10 cellular contexts compared by ENCODE assay signal in the genomic region with DNA sequence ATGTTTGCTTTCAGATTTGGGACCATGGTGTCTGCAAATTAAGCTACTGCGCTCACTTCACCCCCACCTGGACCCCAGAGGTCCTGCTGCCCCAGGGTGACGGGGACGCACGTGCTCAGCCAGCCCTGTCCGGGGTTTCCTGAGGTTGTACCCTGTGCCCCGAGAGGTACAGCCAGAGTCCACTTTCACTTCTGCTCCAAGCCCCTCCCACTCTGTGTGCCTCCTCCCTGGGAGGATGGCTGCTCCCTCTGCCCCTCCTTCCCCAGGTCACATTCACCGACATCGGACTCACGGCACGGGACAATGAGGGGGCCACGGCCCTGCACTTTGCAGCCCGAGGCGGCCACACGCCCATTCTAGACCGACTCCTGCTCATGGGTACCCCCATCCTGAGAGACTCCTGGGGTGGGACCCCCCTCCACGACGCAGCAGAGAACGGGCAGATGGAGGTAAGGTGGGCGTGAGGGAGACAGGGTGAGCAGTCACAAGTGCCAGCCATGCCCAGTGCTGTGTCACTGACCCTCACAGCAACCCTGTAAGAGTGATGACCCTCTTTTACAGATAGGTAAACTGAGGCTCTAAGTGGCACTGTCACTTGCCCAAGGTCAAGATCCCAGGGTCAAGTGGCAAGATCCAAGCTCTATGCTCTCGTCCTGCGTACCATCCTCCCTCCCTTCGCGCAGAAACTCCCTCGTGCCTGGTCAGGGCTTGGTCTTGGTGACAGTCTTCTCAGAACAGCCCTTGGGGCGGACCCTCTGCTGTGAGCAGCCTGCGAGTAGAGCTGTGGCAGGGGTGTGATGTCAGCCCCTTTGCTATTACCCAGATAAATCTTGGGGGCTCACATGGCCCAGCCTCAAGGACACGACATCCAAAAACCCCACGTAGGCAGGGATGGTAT. TPM values are rescaled to one million over a fixed set of nuclear protein-coding genes. Genes with fewer than 3 reads are reported as not detected.
A peak's percentile ranks its signal among the peaks of the same experiment; 100 is the strongest.
DNase-seq lines count a peak whose midpoint lies in the region; ATAC-seq, FAIRE-seq and TF ChIP-seq lines count a peak whose summit lies in the region.
"Had no signal": no experiment of that assay in that cellular context is flagged by ENCODE, and none has a peak within 500 bp of the region (broad histone marks: within the 10 kb centered on the region; RNA-seq: fewer than 3 reads in every experiment).

No MANE protein-coding gene starts in this region.

- no peaks in the 10 kb centered on the region for H3K27me3 Mint-ChIP-seq in activated T-cell treated with anti-CD3 and anti-CD28 coated beads, Interleukin-2, amount 50 U/mL, for 72 hours (ENCODE audit: low read depth)
- H3K27me3 Mint-ChIP-seq: brain had no signal

- BruUV-seq in HepG2 (replicated peaks; lab: Mats Ljungman, UMichigan), result no TSS peak

- no peaks in the 10 kb centered on the region for H3K9me3 ChIP-seq in HepG2 (ENCODE audit: low read length)
- peaks cover 0 to 11% (median 5%) of the 10 kb centered on the region in 4 donors for H3K9me3 ChIP-seq in esophagus muscularis mucosa

- H3K27ac Mint-ChIP-seq in activated T-cell treated with anti-CD3 and anti-CD28 coated beads, Interleukin-2, amount 50 U/mL, for 72 hours, result no peak overlapping the region

- H3K27ac ChIP-seq in HepG2 (ENCODE audit: extremely low read length, insufficient read depth, low read length), result no peak overlapping the region
- H3K27ac ChIP-seq in esophagus muscularis mucosa (replicated peaks in 1 of 4), result no peak overlapping the region
- H3K27ac ChIP-seq: parathyroid adenoma had no signal

- H3K4me1 ChIP-seq in HepG2 (ENCODE audit: insufficient read depth, low read length) (peaks cover 49% of the 10 kb centered on the region), esophagus muscularis mucosa (peaks cover 0 to 11% (median 8%) of the 10 kb centered on the region in 4 donors)
- H3K4me1 ChIP-seq: parathyroid adenoma had no signal

- TF ChIP-seq CTCF in NB4 (IDR thresholded peaks at IDR 0.05; ENCODE audit: low read depth, low read length) (no peak), HepG2 (CRISPR knock-in tag; IDR thresholded peaks at IDR 0.05) (no peak), esophagus muscularis mucosa (IDR thresholded peaks at IDR 0.05) (no peak)

- CTCF ChIA-PET in HepG2 (lab: Yijun Ruan, JAX; ENCODE audit: low intra/inter-chr PET ratio, low total read pairs), result interaction anchor here (1.5 kb wide), 1 partner anchor 249 kb away, joined by 5 read pairs; no protein-coding TSS in a partner anchor

- TF ChIP-seq RAD21 in HepG2 (CRISPR knock-in tag; IDR thresholded peaks at IDR 0.05), result no peak

- H3K27me3 ChIP-seq in HepG2 (ENCODE audit: control insufficient read depth in 1 of 2, insufficient read depth in 2 of 2, low read length in 2 of 2), result peaks cover 9 to 32% of the 10 kb centered on the region in 2 experiments
- H3K27me3 ChIP-seq in esophagus muscularis mucosa, result no peaks in the 10 kb centered on the region

- DNase-seq in GM12891 (ENCODE audit: insufficient read length, low spot score) (peak; percentile 84), NB4 (ENCODE audit: low read depth) (peak; percentile 50), HepG2 (ENCODE audit: low spot score) (peak; percentile 81), kidney glomerular epithelial cell (lab: John Stamatoyannopoulos, UW) (no peak), esophagus muscularis mucosa (ENCODE audit: extremely low spot score) (no peak)
- DNase-seq in activated CD4-positive, alpha-beta T cell treated with anti-CD3 and anti-CD28 coated beads, Interleukin-2, amount 50 U/mL, for 1 hour, result no peak
- no peak for DNase-seq in activated T-cell treated with anti-CD3 and anti-CD28 coated beads, Interleukin-2, amount 50 U/mL, for 72 hours

- POLR2A ChIA-PET in HepG2 (lab: Yijun Ruan, JAX), result interaction anchor here (3.2 kb wide), 1 partner anchor 47 kb away, joined by 18 read pairs; a partner anchor contains a TSS

- ATAC-seq in GM21526 (IDR thresholded peaks at IDR 0.05; ENCODE audit: low FRiP score, unreplicated experiment) (peak; percentile 70), HepG2 (peak; percentile 78)
- ATAC-seq in activated T-cell treated with anti-CD3 and anti-CD28 coated beads, Interleukin-2, amount 50 U/mL, for 72 hours (replicated peaks in 1 of 2), result no peak

- no peak for TF ChIP-seq POLR2A in GM12891 (IDR thresholded peaks at IDR 0.05; ENCODE audit: low read depth, low read length)
- TF ChIP-seq POLR2A in NB4 (IDR thresholded peaks at IDR 0.05; ENCODE audit: extremely low read depth, insufficient read length), result no peak
- TF ChIP-seq POLR2A in HepG2 (IDR thresholded peaks at IDR 0.05; ENCODE audit: insufficient read depth in 1 of 2, low read depth in 2 of 2, low read length in 2 of 2), result peak in 1 of 2 experiments; percentile 52; a peak in 1 of 4 replicates
- TF ChIP-seq POLR2A in esophagus muscularis mucosa (IDR thresholded peaks at IDR 0.05; ENCODE audit: low read depth), result no peak

- FAIRE-seq in GM12891 (lab: Jason Lieb, UNC) (peak; percentile 99), HepG2 (lab: Jason Lieb, UNC) (peak; percentile 56)

- H3K36me3 ChIP-seq in HepG2 (replicated peaks in 1 of 2; ENCODE audit: control insufficient read depth in 1 of 2, insufficient read depth in 2 of 2, low read length in 2 of 2) (no peaks in the 10 kb centered on the region), esophagus muscularis mucosa (no peaks in the 10 kb centered on the region)

- H2AFZ ChIP-seq in HepG2 (ENCODE audit: low read length), result no peak overlapping the region
- H2AFZ ChIP-seq: parathyroid adenoma had no signal

- no peaks in the 10 kb centered on the region for H3K4me1 Mint-ChIP-seq in activated T-cell treated with anti-CD3 and anti-CD28 coated beads, Interleukin-2, amount 50 U/mL, for 72 hours (ENCODE audit: low read depth)

- H4K20me1 ChIP-seq in HepG2 (ENCODE audit: insufficient read depth, low read length), result no peaks in the 10 kb centered on the region

- TF ChIP-seq EP300 in HepG2 (IDR thresholded peaks at IDR 0.05; ENCODE audit: low read depth in 2 of 2, low read length in 2 of 2) (no peak), HepG2 (CRISPR knock-in tag; IDR thresholded peaks at IDR 0.05; ENCODE audit: borderline replicate concordance) (no peak), esophagus muscularis mucosa (IDR thresholded peaks at IDR 0.05) (no peak)

- H3K36me3 Mint-ChIP-seq in activated T-cell treated with anti-CD3 and anti-CD28 coated beads, Interleukin-2, amount 50 U/mL, for 72 hours (ENCODE audit: insufficient read depth in 2 of 2), result peaks cover 0 to 3% of the 10 kb centered on the region in 2 donors
- H3K36me3 Mint-ChIP-seq: brain had no signal

- no peak overlapping the region for H3K4me3 ChIP-seq in NB4 (ENCODE audit: low read depth, low read length)
- peak overlapping the region; percentile 52 to 73 (median 53) for H3K4me3 ChIP-seq in HepG2 (replicated peaks in 1 of 3; ENCODE audit: insufficient read depth in 1 of 3, low read depth in 2 of 3, low read length in 3 of 3)
- H3K4me3 ChIP-seq in esophagus muscularis mucosa, result no peak overlapping the region

- H3K4me3 Mint-ChIP-seq in activated T-cell treated with anti-CD3 and anti-CD28 coated beads, Interleukin-2, amount 50 U/mL, for 72 hours, result no peak overlapping the region
- H3K4me3 Mint-ChIP-seq: brain had no signal

- 32% methylated on average over 28 of the region's 28 CpGs for WGBS in HepG2 (ENCODE audit: low lambda C conversion rate)
- WGBS in esophagus muscularis mucosa, result 88% methylated on average over 17 of the region's 28 CpGs

- H3K4me2 ChIP-seq in HepG2 (ENCODE audit: low read depth, low read length), result peak overlapping the region; percentile 95

- H3K79me2 ChIP-seq in HepG2 (ENCODE audit: insufficient read depth, low read length), result no peaks in the 10 kb centered on the region
- H3K79me2 ChIP-seq: parathyroid adenoma had no signal

- intact Hi-C loops in HepG2 (cut with micrococcal nuclease; ENCODE audit: unreplicated experiment), result loop anchor here (1.0 to 5.0 kb wide), 4 partner anchors 47 to 249 kb away; a partner anchor contains a TSS
- intact Hi-C loops in esophagus muscularis mucosa (cut with DNase I), result no loop called here

- in situ Hi-C loops in HepG2 (cut with HindIII; ENCODE audit: extremely low pct_ligation_motif_present, low pct_unique_long_range_greater_than_20kb), result loop anchor here (5.0 kb wide), 1 partner anchor 250 kb away; a partner anchor contains a TSS

- peaks cover under 1 to 2% of the 10 kb centered on the region in 2 donors for H3K9me3 Mint-ChIP-seq in activated T-cell treated with anti-CD3 and anti-CD28 coated beads, Interleukin-2, amount 50 U/mL, for 72 hours

- peak overlapping the region; percentile 50; the same call in 1 of the 2 replicates for H3K9ac ChIP-seq in HepG2 (ENCODE audit: insufficient read depth, low read depth, low read length)
- H3K9ac ChIP-seq: parathyroid adenoma had no signal

RNA-seq across cellular contexts. Expression of a gene that starts 7.6 kb away (rescaled TPM):
- 1.2 TPM for polyA plus RNA-seq in GM12891 (2012; ENCODE audit: low read depth, missing spikeins)
- total RNA-seq in HepG2 (2016; rRNA removed; fragmentation: Illumina TruSeq; extraction: Trizol) (0.35 and 0.80 TPM in 2 replicates), esophagus muscularis mucosa (1 to 10 TPM in 1 of 4 donors, under 1 TPM in 2, not detected in 1; 0.78 to 1.3 (median 0.83) TPM)
- total RNA-seq in HepG2 (2016; cell fraction: cytosol; rRNA removed; fragmentation: Illumina TruSeq; extraction: Trizol; ENCODE audit: low read depth), result 0.09 TPM in 1 of 2 replicates, not detected in the other
- total RNA-seq in HepG2 (2016; cell fraction: insoluble cytoplasmic fraction; rRNA removed; fragmentation: Illumina TruSeq; extraction: Trizol), result 0.51 and 1.2 TPM in 2 replicates
- total RNA-seq in HepG2 (2016; cell fraction: membrane; rRNA removed; fragmentation: Illumina TruSeq; extraction: Trizol), result 0.34 and 0.38 TPM in 2 replicates
- 0.47 and 0.62 TPM in 2 replicates for total RNA-seq in HepG2 (2016; cell fraction: nucleus; rRNA removed; fragmentation: Illumina TruSeq; extraction: Trizol)
- polyA plus RNA-seq in HepG2 (2011; rRNA removed), result 0.42 and 0.45 TPM in 2 replicates
- polyA plus RNA-seq in HepG2 (2011; cell fraction: cytosol; rRNA removed), result 0.29 and 0.58 TPM in 2 replicates
- polyA plus RNA-seq in HepG2 (2011; cell fraction: nucleus; rRNA removed), result 2.1 TPM in 2 replicates
- 0.66 and 0.68 TPM in 2 replicates for polyA plus RNA-seq in HepG2 (2012)
- polyA plus RNA-seq in HepG2 (2016; cell fraction: cytosol; fragmentation: Illumina TruSeq; extraction: Trizol; ENCODE audit: low read depth), result 0.03 and 0.12 TPM in 2 replicates
- polyA plus RNA-seq in HepG2 (2016; cell fraction: insoluble cytoplasmic fraction; fragmentation: Illumina TruSeq; extraction: Trizol; ENCODE audit: low read depth), result 0.39 and 0.45 TPM in 2 replicates
- polyA plus RNA-seq in HepG2 (2016; cell fraction: membrane; fragmentation: Illumina TruSeq; extraction: Trizol; ENCODE audit: low read depth), result 0.17 and 0.19 TPM in 2 replicates
- polyA plus RNA-seq in HepG2 (2016; cell fraction: nucleus; fragmentation: Illumina TruSeq; extraction: Trizol; ENCODE audit: insufficient read depth, low read depth), result 0.68 and 1.8 TPM in 2 replicates
- polyA minus RNA-seq in HepG2 (2011; rRNA and poly(A)+ RNA removed; ENCODE audit: low replicate concordance), result 0.05 and 1.2 TPM in 2 replicates
- polyA minus RNA-seq in HepG2 (2011; cell fraction: cytosol; rRNA and poly(A)+ RNA removed), result 0.40 and 0.53 TPM in 2 replicates
- 0.39 and 0.50 TPM in 2 replicates for polyA minus RNA-seq in HepG2 (2011; cell fraction: nucleus; rRNA and poly(A)+ RNA removed)
- total RNA-seq in activated T-cell treated with anti-CD3 and anti-CD28 coated beads, Interleukin-2, amount 50 U/mL, for 72 hours, result under 1 TPM; 0.07 to 0.19 TPM

RNA-seq across cellular contexts. Expression of a gene that starts 30.7 kb away (rescaled TPM):
- polyA plus RNA-seq in GM12891 (2012; ENCODE audit: low read depth, missing spikeins), result not detected
- total RNA-seq in HepG2 (2016; rRNA removed; fragmentation: Illumina TruSeq; extraction: Trizol) (not detected in 2 replicates), esophagus muscularis mucosa (1 to 10 TPM; 1.2 to 8.0 (median 4.4) TPM)
- total RNA-seq in HepG2 (2016; cell fraction: cytosol; rRNA removed; fragmentation: Illumina TruSeq; extraction: Trizol; ENCODE audit: low read depth), result not detected in 2 replicates
- total RNA-seq in HepG2 (2016; cell fraction: insoluble cytoplasmic fraction; rRNA removed; fragmentation: Illumina TruSeq; extraction: Trizol), result not detected in 2 replicates
- total RNA-seq in HepG2 (2016; cell fraction: membrane; rRNA removed; fragmentation: Illumina TruSeq; extraction: Trizol), result not detected in 2 replicates
- not detected in 2 replicates for total RNA-seq in HepG2 (2016; cell fraction: nucleus; rRNA removed; fragmentation: Illumina TruSeq; extraction: Trizol)
- 0.05 and 0.07 TPM in 2 replicates for polyA plus RNA-seq in HepG2 (2011; rRNA removed)
- 0.03 and 0.05 TPM in 2 replicates for polyA plus RNA-seq in HepG2 (2011; cell fraction: cytosol; rRNA removed)
- polyA plus RNA-seq in HepG2 (2011; cell fraction: nucleus; rRNA removed), result 0.35 and 0.38 TPM in 2 replicates
- polyA plus RNA-seq in HepG2 (2012), result not detected in 2 replicates
- not detected in 2 replicates for polyA plus RNA-seq in HepG2 (2016; cell fraction: cytosol; fragmentation: Illumina TruSeq; extraction: Trizol; ENCODE audit: low read depth)
- not detected in 2 replicates for polyA plus RNA-seq in HepG2 (2016; cell fraction: insoluble cytoplasmic fraction; fragmentation: Illumina TruSeq; extraction: Trizol; ENCODE audit: low read depth)
- not detected in 2 replicates for polyA plus RNA-seq in HepG2 (2016; cell fraction: membrane; fragmentation: Illumina TruSeq; extraction: Trizol; ENCODE audit: low read depth)
- not detected in 2 replicates for polyA plus RNA-seq in HepG2 (2016; cell fraction: nucleus; fragmentation: Illumina TruSeq; extraction: Trizol; ENCODE audit: insufficient read depth, low read depth)
- 0.23 and 0.42 TPM in 2 replicates for polyA minus RNA-seq in HepG2 (2011; rRNA and poly(A)+ RNA removed; ENCODE audit: low replicate concordance)
- polyA minus RNA-seq in HepG2 (2011; cell fraction: cytosol; rRNA and poly(A)+ RNA removed), result not detected in 2 replicates
- polyA minus RNA-seq in HepG2 (2011; cell fraction: nucleus; rRNA and poly(A)+ RNA removed), result 0.12 and 0.39 TPM in 2 replicates
- total RNA-seq in activated T-cell treated with anti-CD3 and anti-CD28 coated beads, Interleukin-2, amount 50 U/mL, for 72 hours, result not detected

RNA-seq across cellular contexts. Expression of a gene that starts 47.0 kb away (rescaled TPM):
- 16.7 TPM for polyA plus RNA-seq in GM12891 (2012; ENCODE audit: low read depth, missing spikeins)
- 31.6 and 38.6 TPM in 2 replicates for total RNA-seq in HepG2 (2016; rRNA removed; fragmentation: Illumina TruSeq; extraction: Trizol)
- total RNA-seq in HepG2 (2016; cell fraction: cytosol; rRNA removed; fragmentation: Illumina TruSeq; extraction: Trizol; ENCODE audit: low read depth), result 12.3 and 14.5 TPM in 2 replicates
- 30.5 and 37.5 TPM in 2 replicates for total RNA-seq in HepG2 (2016; cell fraction: insoluble cytoplasmic fraction; rRNA removed; fragmentation: Illumina TruSeq; extraction: Trizol)
- total RNA-seq in HepG2 (2016; cell fraction: membrane; rRNA removed; fragmentation: Illumina TruSeq; extraction: Trizol), result 23.6 and 24.7 TPM in 2 replicates
- 29.1 and 39.0 TPM in 2 replicates for total RNA-seq in HepG2 (2016; cell fraction: nucleus; rRNA removed; fragmentation: Illumina TruSeq; extraction: Trizol)
- 27.9 and 29.8 TPM in 2 replicates for polyA plus RNA-seq in HepG2 (2011; rRNA removed)
- 17.1 and 23.0 TPM in 2 replicates for polyA plus RNA-seq in HepG2 (2011; cell fraction: cytosol; rRNA removed)
- 64.3 and 65.1 TPM in 2 replicates for polyA plus RNA-seq in HepG2 (2011; cell fraction: nucleus; rRNA removed)
- 22.1 and 29.8 TPM in 2 replicates for polyA plus RNA-seq in HepG2 (2012)
- 13.7 and 14.3 TPM in 2 replicates for polyA plus RNA-seq in HepG2 (2016; cell fraction: cytosol; fragmentation: Illumina TruSeq; extraction: Trizol; ENCODE audit: low read depth)
- 25.9 and 34.7 TPM in 2 replicates for polyA plus RNA-seq in HepG2 (2016; cell fraction: insoluble cytoplasmic fraction; fragmentation: Illumina TruSeq; extraction: Trizol; ENCODE audit: low read depth)
- 18.7 and 19.5 TPM in 2 replicates for polyA plus RNA-seq in HepG2 (2016; cell fraction: membrane; fragmentation: Illumina TruSeq; extraction: Trizol; ENCODE audit: low read depth)
- polyA plus RNA-seq in HepG2 (2016; cell fraction: nucleus; fragmentation: Illumina TruSeq; extraction: Trizol; ENCODE audit: insufficient read depth, low read depth), result 41.1 and 45.5 TPM in 2 replicates
- 43.6 and 66.5 TPM in 2 replicates for polyA minus RNA-seq in HepG2 (2011; rRNA and poly(A)+ RNA removed; ENCODE audit: low replicate concordance)
- 13.8 and 14.8 TPM in 2 replicates for polyA minus RNA-seq in HepG2 (2011; cell fraction: cytosol; rRNA and poly(A)+ RNA removed)
- 50.2 and 65.3 TPM in 2 replicates for polyA minus RNA-seq in HepG2 (2011; cell fraction: nucleus; rRNA and poly(A)+ RNA removed)
- 10 to 100 TPM; 36.3 to 38.2 TPM for total RNA-seq in activated T-cell treated with anti-CD3 and anti-CD28 coated beads, Interleukin-2, amount 50 U/mL, for 72 hours
- 10 to 100 TPM in 3 of 4 donors, 1 to 10 TPM in 1; 9.8 to 17.9 (median 13.9) TPM for total RNA-seq in esophagus muscularis mucosa

RNA-seq across cellular contexts. Expression of a gene that starts 51.0 kb away (rescaled TPM):
- polyA plus RNA-seq in GM12891 (2012; ENCODE audit: low read depth, missing spikeins), result not detected
- not detected in 2 replicates for total RNA-seq in HepG2 (2016; rRNA removed; fragmentation: Illumina TruSeq; extraction: Trizol)
- not detected in 2 replicates for total RNA-seq in HepG2 (2016; cell fraction: cytosol; rRNA removed; fragmentation: Illumina TruSeq; extraction: Trizol; ENCODE audit: low read depth)
- total RNA-seq in HepG2 (2016; cell fraction: insoluble cytoplasmic fraction; rRNA removed; fragmentation: Illumina TruSeq; extraction: Trizol), result not detected in 2 replicates
- total RNA-seq in HepG2 (2016; cell fraction: membrane; rRNA removed; fragmentation: Illumina TruSeq; extraction: Trizol), result not detected in 2 replicates
- not detected in 2 replicates for total RNA-seq in HepG2 (2016; cell fraction: nucleus; rRNA removed; fragmentation: Illumina TruSeq; extraction: Trizol)
- 0.05 and 0.09 TPM in 2 replicates for polyA plus RNA-seq in HepG2 (2011; rRNA removed)
- 0.06 TPM in 1 of 2 replicates, not detected in the other for polyA plus RNA-seq in HepG2 (2011; cell fraction: cytosol; rRNA removed)
- polyA plus RNA-seq in HepG2 (2011; cell fraction: nucleus; rRNA removed), result 0.05 and 0.31 TPM in 2 replicates
- 0.28 TPM in 1 of 2 replicates, not detected in the other for polyA plus RNA-seq in HepG2 (2012)
- not detected in 2 replicates for polyA plus RNA-seq in HepG2 (2016; cell fraction: cytosol; fragmentation: Illumina TruSeq; extraction: Trizol; ENCODE audit: low read depth)
- polyA plus RNA-seq in HepG2 (2016; cell fraction: insoluble cytoplasmic fraction; fragmentation: Illumina TruSeq; extraction: Trizol; ENCODE audit: low read depth), result not detected in 2 replicates
- not detected in 2 replicates for polyA plus RNA-seq in HepG2 (2016; cell fraction: membrane; fragmentation: Illumina TruSeq; extraction: Trizol; ENCODE audit: low read depth)
- not detected in 2 replicates for polyA plus RNA-seq in HepG2 (2016; cell fraction: nucleus; fragmentation: Illumina TruSeq; extraction: Trizol; ENCODE audit: insufficient read depth, low read depth)
- 0.22 and 1.4 TPM in 2 replicates for polyA minus RNA-seq in HepG2 (2011; rRNA and poly(A)+ RNA removed; ENCODE audit: low replicate concordance)
- not detected in 2 replicates for polyA minus RNA-seq in HepG2 (2011; cell fraction: cytosol; rRNA and poly(A)+ RNA removed)
- polyA minus RNA-seq in HepG2 (2011; cell fraction: nucleus; rRNA and poly(A)+ RNA removed), result 0.13 TPM in 1 of 2 replicates, not detected in the other
- total RNA-seq in activated T-cell treated with anti-CD3 and anti-CD28 coated beads, Interleukin-2, amount 50 U/mL, for 72 hours, result under 1 TPM; 0.60 to 0.88 TPM
- under 1 TPM in 2 of 4 donors, not detected in 2; 0.39 to 0.66 TPM for total RNA-seq in esophagus muscularis mucosa

Comparison
In these comparisons a context has a peak if more than half of its experiments do, and no peak if none do; other contexts are left out.
1. DNase-seq: peak in GM12891 (single experiment), NB4 (single experiment) and HepG2 (single experiment); none in kidney glomerular epithelial cell (single experiment), activated CD4-positive, alpha-beta T cell treated with anti-CD3 and anti-CD28 coated beads, Interleukin-2, amount 50 U/mL, for 1 hour (single experiment), activated T-cell treated with anti-CD3 and anti-CD28 coated beads, Interleukin-2, amount 50 U/mL, for 72 hours (0 of 2) and esophagus muscularis mucosa (single experiment).
2. ATAC-seq: peak in GM21526 (single experiment) and HepG2 (single experiment); none in activated T-cell treated with anti-CD3 and anti-CD28 coated beads, Interleukin-2, amount 50 U/mL, for 72 hours (0 of 2).
3. H3K4me3 ChIP-seq: peak in HepG2 (3 of 3); none in NB4 (single experiment) and esophagus muscularis mucosa (0 of 4).